Comparison of ENCODE assay signal across 20 cellular contexts in the genomic region with DNA sequence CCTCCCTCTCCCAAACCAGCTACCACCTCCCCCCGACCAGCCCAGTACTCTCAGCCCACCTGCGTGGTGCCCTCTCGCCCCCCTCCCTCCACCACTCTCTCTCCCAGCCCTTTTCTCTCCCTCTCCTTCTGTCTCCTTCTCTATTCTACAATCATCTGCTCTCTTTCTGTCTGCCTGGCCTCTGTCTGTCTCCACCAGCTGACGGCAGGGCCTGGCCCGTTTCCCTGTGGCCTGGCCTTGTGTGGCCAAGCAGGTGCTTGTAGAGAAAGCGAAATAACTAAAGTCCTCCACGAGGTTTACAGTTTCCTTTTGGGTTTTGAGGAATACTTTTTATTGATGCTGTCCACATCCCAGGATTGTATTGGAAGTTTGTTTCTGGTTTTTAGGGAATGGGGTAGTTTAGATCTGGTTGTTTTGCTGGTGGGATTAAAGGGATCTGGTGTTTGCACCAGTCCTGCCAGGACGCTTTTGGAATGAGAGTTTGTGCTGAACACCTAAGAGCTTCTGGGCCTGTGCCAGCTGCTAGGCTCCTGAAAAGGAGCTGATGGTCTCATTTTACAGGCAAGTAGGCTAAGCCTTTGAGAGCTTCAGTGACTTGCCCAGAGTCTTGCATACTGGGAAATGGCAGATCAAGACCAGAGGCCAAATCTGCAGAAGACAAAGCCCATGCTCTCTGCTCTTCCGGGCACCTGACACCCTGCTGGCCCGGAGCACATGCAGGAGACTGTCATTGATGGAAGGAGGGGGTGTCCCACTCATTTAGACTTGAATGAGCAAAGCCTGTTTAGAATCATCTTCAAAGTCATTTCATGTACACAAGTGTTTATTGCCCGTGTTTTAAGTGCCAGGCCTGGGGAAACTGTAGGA.
A peak's percentile ranks its signal among the peaks of the same experiment; 100 is the strongest.
DNase-seq lines count a peak whose midpoint lies in the region; ATAC-seq and TF ChIP-seq lines count a peak whose summit lies in the region.
"Had no signal": no experiment of that assay in that cellular context is flagged by ENCODE, and none has a peak within 500 bp of the region (broad histone marks: within the 10 kb centered on the region; RNA-seq: fewer than 3 reads in every experiment).

No MANE protein-coding gene starts in this region.

- no peak for TF ChIP-seq EP300 in sigmoid colon (IDR thresholded peaks at IDR 0.05)

- H3K4me3 Mint-ChIP-seq in activated T-cell treated with anti-CD3 and anti-CD28 coated beads, Interleukin-2, amount 50 U/mL, for 24 hours, result no peak overlapping the region
- H3K4me3 Mint-ChIP-seq: B cell, T-helper 17 cell had no signal

- H3K4me1 ChIP-seq in heart left ventricle (peaks cover 0 to 14% (median 0%) of the 10 kb centered on the region in 12 donors), sigmoid colon (peaks cover 0 to 13% (median 10%) of the 10 kb centered on the region in 4 donors)
- H3K4me1 ChIP-seq: right lobe of liver, suprapubic skin had no signal

- H3K9me3 Mint-ChIP-seq in activated T-cell treated with anti-CD3 and anti-CD28 coated beads, Interleukin-2, amount 50 U/mL, for 24 hours, result no peaks in the 10 kb centered on the region

- intact Hi-C loops in heart left ventricle (cut with DNase I), result no loop called here
- intact Hi-C loops in sigmoid colon (cut with DNase I), result no loop called here

- H3K36me3 ChIP-seq in heart left ventricle (no peaks in the 10 kb centered on the region), sigmoid colon (no peaks in the 10 kb centered on the region)
- H3K36me3 ChIP-seq: right lobe of liver, suprapubic skin had no signal

- no peak overlapping the region for H3K27ac Mint-ChIP-seq in activated T-cell treated with anti-CD3 and anti-CD28 coated beads, Interleukin-2, amount 50 U/mL, for 24 hours
- H3K27ac Mint-ChIP-seq: B cell, T-helper 17 cell had no signal

- TF ChIP-seq POLR2A in heart left ventricle (IDR thresholded peaks at IDR 0.05) (no peak), sigmoid colon (IDR thresholded peaks at IDR 0.05) (no peak)

- H3K4me1 Mint-ChIP-seq in activated T-cell treated with anti-CD3 and anti-CD28 coated beads, Interleukin-2, amount 50 U/mL, for 24 hours (ENCODE audit: low read depth), result no peaks in the 10 kb centered on the region
- H3K4me1 Mint-ChIP-seq: B cell had no signal

- H3K4me3 ChIP-seq in heart left ventricle (no peak overlapping the region), sigmoid colon (no peak overlapping the region)
- H3K4me3 ChIP-seq: dorsolateral prefrontal cortex, right lobe of liver, suprapubic skin had no signal

- peak; percentile 57 for DNase-seq in NCI-H82 (lab: John Stamatoyannopoulos, UW)
- DNase-seq in NCI-H82 treated with DMSO at 0.1 percent for 48 hours (lab: John Stamatoyannopoulos, UW; ENCODE audit: unreplicated experiment), result no peak
- DNase-seq in NCI-H2196 (lab: John Stamatoyannopoulos, UW; ENCODE audit: unreplicated experiment), result peak; percentile 77
- peak in 2 of 5 donors; percentile 52 to 73 for DNase-seq in heart left ventricle
- DNase-seq in sigmoid colon, result peak; percentile 60
- no peak for DNase-seq in retina
- no peak for DNase-seq in omental fat pad (ENCODE audit: low spot score)
- DNase-seq in activated T-cell treated with anti-CD3 and anti-CD28 coated beads, Interleukin-2, amount 50 U/mL, for 24 hours, result no peak
- DNase-seq: activated CD4-positive, alpha-beta T cell treated with anti-CD3 and anti-CD28 coated beads, Interleukin-2, amount 50 U/mL, for 4 hours; activated naive CD4-positive, alpha-beta T cell treated with Interleukin-2 at 50 U/mL for 16 hours; EL; NCI-H1436; NCI-H510A; right lobe of liver; T-helper 17 cell had no signal

- ATAC-seq in heart left ventricle, result peak; percentile 39 to 81 (median 72)
- no peak for ATAC-seq in omental fat pad (ENCODE audit: low FRiP score)
- ATAC-seq: right lobe of liver, T-helper 17 cell had no signal

- no peaks in the 10 kb centered on the region for H3K27me3 Mint-ChIP-seq in activated T-cell treated with anti-CD3 and anti-CD28 coated beads, Interleukin-2, amount 50 U/mL, for 24 hours
- H3K27me3 Mint-ChIP-seq: B cell had no signal

- H3K9me3 ChIP-seq in heart left ventricle (no peaks in the 10 kb centered on the region), sigmoid colon (no peaks in the 10 kb centered on the region)
- H3K9me3 ChIP-seq: right lobe of liver, suprapubic skin had no signal

- WGBS in heart left ventricle, 4 donors, result 36 to 45% (median 44%) methylated on average over 9 to 11 of the region's 11 CpGs
- 71 to 78% methylated on average over 11 of the region's 11 CpGs for WGBS in sigmoid colon, 2 donors

- H3K27me3 ChIP-seq in heart left ventricle (no peaks in the 10 kb centered on the region), sigmoid colon (no peaks in the 10 kb centered on the region)
- H3K27me3 ChIP-seq: dorsolateral prefrontal cortex, right lobe of liver had no signal

- no peaks in the 10 kb centered on the region for H3K36me3 Mint-ChIP-seq in activated T-cell treated with anti-CD3 and anti-CD28 coated beads, Interleukin-2, amount 50 U/mL, for 24 hours (ENCODE audit: low read depth)

- TF ChIP-seq CTCF in heart left ventricle (IDR thresholded peaks at IDR 0.05) (no peak), sigmoid colon (IDR thresholded peaks at IDR 0.05) (no peak), omental fat pad (IDR thresholded peaks at IDR 0.05) (no peak)

- H3K27ac ChIP-seq in heart left ventricle, result peak overlapping the region in 4 of 12 donors; percentile 14 to 39 (median 27)
- H3K27ac ChIP-seq in sigmoid colon, result no peak overlapping the region
- H3K27ac ChIP-seq: epithelial cell of prostate, HL-60, right lobe of liver, suprapubic skin had no signal

Comparison
In these comparisons a context has a peak if more than half of its experiments do, and no peak if none do; other contexts are left out.
1. DNase-seq: peak in NCI-H82 (single experiment), NCI-H2196 (single experiment) and sigmoid colon (single experiment); none in NCI-H82 treated with DMSO at 0.1 percent for 48 hours (single experiment), retina (single experiment), omental fat pad (single experiment) and activated T-cell treated with anti-CD3 and anti-CD28 coated beads, Interleukin-2, amount 50 U/mL, for 24 hours (single experiment).